20 cellular contexts compared by ENCODE assay signal in genomic region chr1:101683561-101683960, GRCh38.
"Had no signal": no experiment of that assay in that cellular context is flagged by ENCODE, and none has a peak within 500 bp of the region (broad histone marks: within the 10 kb centered on the region; RNA-seq: fewer than 3 reads in every experiment).

No MANE protein-coding gene starts in this region.

- H3K36me3 Mint-ChIP-seq: activated naive CD4-positive, alpha-beta T cell treated with anti-CD3 and anti-CD28 coated beads, Interleukin-2, amount 50 U/mL, for 72 hours; memory B cell; natural killer cell treated with Interleukin-12 subunit alpha and Interleukin-12 subunit beta and Interleukin-15 and Interleukin-18, amount 100 ng/mL, for 72 hours had no signal

- H3K4me3 ChIP-seq: coronary artery, esophagus muscularis mucosa, left ventricle myocardium inferior, right lobe of liver, spleen, stomach, thoracic aorta, upper lobe of right lung had no signal

- ATAC-seq: activated CD4-positive, alpha-beta T cell treated with anti-CD3 and anti-CD28 coated beads for 36 hours; activated naive CD4-positive, alpha-beta T cell treated with anti-CD3 and anti-CD28 coated beads, Interleukin-2, amount 50 U/mL, for 72 hours; activated T-cell treated with anti-CD3 and anti-CD28 coated beads, Interleukin-2, amount 50 U/mL, for 4 hours; natural killer cell treated with Interleukin-12 subunit alpha and Interleukin-12 subunit beta and Interleukin-15 and Interleukin-18, amount 100 ng/mL, for 72 hours; right lobe of liver; T-helper 17 cell; upper lobe of right lung had no signal

- H3K9me3 ChIP-seq: esophagus muscularis mucosa, left ventricle myocardium inferior, right lobe of liver, spleen, stomach, thoracic aorta, upper lobe of right lung had no signal

- H3K27me3 Mint-ChIP-seq: activated CD4-positive, alpha-beta memory T cell treated with anti-CD3 and anti-CD28 coated beads, Interleukin-2, amount 10 ng/mL, durations not matched to agents 7 days and 5 days; activated CD4-positive, alpha-beta T cell treated with anti-CD3 and anti-CD28 coated beads for 36 hours; memory B cell; natural killer cell treated with Interleukin-12 subunit alpha and Interleukin-12 subunit beta and Interleukin-15 and Interleukin-18, amount 100 ng/mL, for 72 hours; progenitor cell of endocrine pancreas; T-helper 17 cell had no signal

- H3K4me3 Mint-ChIP-seq: activated CD4-positive, alpha-beta memory T cell treated with anti-CD3 and anti-CD28 coated beads, Interleukin-2, amount 10 ng/mL, durations not matched to agents 7 days and 5 days; activated CD4-positive, alpha-beta T cell treated with anti-CD3 and anti-CD28 coated beads for 36 hours; activated T-cell treated with anti-CD3 and anti-CD28 coated beads, Interleukin-2, amount 50 U/mL, for 4 hours; memory B cell; natural killer cell treated with Interleukin-12 subunit alpha and Interleukin-12 subunit beta and Interleukin-15 and Interleukin-18, amount 100 ng/mL, for 72 hours; T-helper 17 cell had no signal

- H3K36me3 ChIP-seq: esophagus muscularis mucosa, left ventricle myocardium inferior, right lobe of liver, spleen, stomach, thoracic aorta, upper lobe of right lung had no signal

- H3K9me3 Mint-ChIP-seq: activated CD4-positive, alpha-beta memory T cell treated with anti-CD3 and anti-CD28 coated beads, Interleukin-2, amount 10 ng/mL, durations not matched to agents 7 days and 5 days; activated naive CD4-positive, alpha-beta T cell treated with anti-CD3 and anti-CD28 coated beads, Interleukin-2, amount 50 U/mL, for 72 hours; activated T-cell treated with anti-CD3 and anti-CD28 coated beads, Interleukin-2, amount 50 U/mL, for 4 hours; memory B cell; natural killer cell treated with Interleukin-12 subunit alpha and Interleukin-12 subunit beta and Interleukin-15 and Interleukin-18, amount 100 ng/mL, for 72 hours had no signal

- H3K27me3 ChIP-seq: esophagus muscularis mucosa, right lobe of liver, spleen, stomach, upper lobe of right lung had no signal

- H3K27ac ChIP-seq: coronary artery, esophagus muscularis mucosa, left ventricle myocardium inferior, right lobe of liver, spleen, stomach, thoracic aorta, upper lobe of right lung had no signal

- H3K4me1 ChIP-seq: esophagus muscularis mucosa, right lobe of liver, spleen, stomach, upper lobe of right lung had no signal

- DNase-seq: activated CD4-positive, alpha-beta memory T cell treated with anti-CD3 and anti-CD28 coated beads, Interleukin-2, amount 10 ng/mL, durations not matched to agents 7 days and 5 days; activated CD4-positive, alpha-beta T cell treated with anti-CD3 and anti-CD28 coated beads for 36 hours; activated gamma-delta T cell; activated T-cell treated with anti-CD3 and anti-CD28 coated beads, Interleukin-2, amount 50 U/mL, for 4 hours; amniotic stem cell; hippocampal formation; left ventricle myocardium inferior; nucleus accumbens; right lobe of liver; spleen; stomach; T-helper 17 cell; upper lobe of right lung had no signal

- H3K4me1 Mint-ChIP-seq: activated CD4-positive, alpha-beta memory T cell treated with anti-CD3 and anti-CD28 coated beads, Interleukin-2, amount 10 ng/mL, durations not matched to agents 7 days and 5 days; activated CD4-positive, alpha-beta T cell treated with anti-CD3 and anti-CD28 coated beads for 36 hours; memory B cell; T-helper 17 cell had no signal

- H3K27ac Mint-ChIP-seq: activated CD4-positive, alpha-beta memory T cell treated with anti-CD3 and anti-CD28 coated beads, Interleukin-2, amount 10 ng/mL, durations not matched to agents 7 days and 5 days; activated CD4-positive, alpha-beta T cell treated with anti-CD3 and anti-CD28 coated beads for 36 hours; activated naive CD4-positive, alpha-beta T cell treated with anti-CD3 and anti-CD28 coated beads, Interleukin-2, amount 50 U/mL, for 72 hours; memory B cell; natural killer cell treated with Interleukin-12 subunit alpha and Interleukin-12 subunit beta and Interleukin-15 and Interleukin-18, amount 100 ng/mL, for 72 hours; progenitor cell of endocrine pancreas; T-helper 17 cell had no signal
